ENCODE assay signal across 1 cellular context in the genomic region with DNA sequence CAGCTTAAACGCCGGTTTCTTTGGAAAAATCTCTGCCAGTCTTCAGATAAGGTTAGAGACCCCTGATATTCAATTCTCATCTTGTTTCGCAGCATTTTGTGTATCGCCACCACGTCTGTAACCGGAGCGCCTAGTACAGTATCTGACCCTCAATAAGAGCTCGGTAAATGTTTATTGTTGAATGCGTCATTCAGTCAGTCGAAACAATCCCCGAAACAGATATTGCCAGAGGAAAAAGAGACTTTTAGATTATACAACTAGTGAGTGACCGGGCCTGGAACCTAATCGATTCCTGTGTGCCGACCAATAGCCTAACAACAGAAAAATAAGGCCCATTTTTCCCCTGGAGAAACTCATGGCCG.
TF ChIP-seq lines count a peak whose summit lies in the region.

No MANE protein-coding gene starts in this region.

TF ChIP-seq in HepG2, 621 proteins besides CTCF, POLR2A, EP300 and RAD21:
- TF ChIP-seq FLYWCH1 (CRISPR knock-in tag; IDR thresholded peaks at IDR 0.05) (no peak), ZNF749 (CRISPR knock-in tag; IDR thresholded peaks at IDR 0.05; ENCODE audit: borderline replicate concordance) (0 out of 2 replicates have a peak, but pooled peaks have one; percentile 13), IRF9 (CRISPR knock-in tag; IDR thresholded peaks at IDR 0.05; ENCODE audit: borderline replicate concordance) (no peak), PLRG1 (conservative IDR thresholded peaks at IDR 0.05) (no peak), ZNF18 (CRISPR knock-in tag; IDR thresholded peaks at IDR 0.05; ENCODE audit: insufficient replicate concordance) (peak; percentile 62), TBL1XR1 (IDR thresholded peaks at IDR 0.05; ENCODE audit: borderline replicate concordance, low read length, partially characterized antibody) (no peak), GPN1 (CRISPR knock-in tag; IDR thresholded peaks at IDR 0.05; ENCODE audit: borderline replicate concordance) (no peak), ARHGAP35 (CRISPR knock-in tag; IDR thresholded peaks at IDR 0.05; ENCODE audit: borderline replicate concordance) (no peak)
- TF ChIP-seq, protein P1, sequence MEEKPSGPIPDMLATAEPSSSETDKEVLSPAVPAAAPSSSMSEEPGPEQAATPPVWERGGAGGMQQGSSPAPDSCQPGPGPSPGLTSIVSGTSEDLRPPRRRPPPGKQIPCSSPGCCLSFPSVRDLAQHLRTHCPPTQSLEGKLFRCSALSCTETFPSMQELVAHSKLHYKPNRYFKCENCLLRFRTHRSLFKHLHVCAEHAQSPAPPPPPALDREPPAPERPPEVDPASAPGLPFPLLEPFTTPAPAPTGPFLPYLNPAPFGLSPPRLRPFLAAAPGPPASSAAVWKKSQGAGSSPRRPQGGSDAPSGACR (CRISPR knock-in tag; IDR thresholded peaks at IDR 0.05): 0 out of 2 replicates have a peak, but pooled peaks have one; percentile 18
